29 cellular contexts compared by ENCODE assay signal in the genomic region with DNA sequence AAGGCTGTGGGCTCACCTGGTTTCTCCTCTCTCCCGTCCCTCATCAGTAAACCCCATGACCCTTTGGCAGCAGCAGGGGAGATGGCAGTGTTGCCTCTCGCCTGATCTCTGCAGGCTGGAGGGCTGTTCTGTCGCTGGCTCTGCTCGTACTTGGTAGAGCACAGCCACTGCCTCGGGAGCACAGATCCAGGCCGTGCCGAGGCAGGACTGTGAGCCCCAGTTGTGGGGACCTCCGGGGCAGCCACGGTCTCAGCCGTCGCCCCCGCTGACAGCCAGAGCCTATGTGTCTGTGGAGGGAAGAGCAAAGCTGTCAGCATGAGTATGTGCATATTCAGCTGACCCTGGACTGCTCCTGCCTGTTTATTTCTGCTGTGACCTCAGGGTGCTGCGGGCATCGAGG.
DNase-seq lines count a peak whose midpoint lies in the region; ATAC-seq and TF ChIP-seq lines count a peak whose summit lies in the region.
"Had no signal": no experiment of that assay in that cellular context is flagged by ENCODE, and none has a peak within 500 bp of the region (broad histone marks: within the 10 kb centered on the region; RNA-seq: fewer than 3 reads in every experiment).

No MANE protein-coding gene starts in this region.

- H3K9ac ChIP-seq in mesenchymal stem cell (ENCODE audit: low read length), result no peak overlapping the region

- no peak overlapping the region for H2BK15ac ChIP-seq in mesenchymal stem cell (ENCODE audit: low read depth, poor library complexity, severe bottlenecking)

- H3K4me1 ChIP-seq in mesenchymal stem cell (ENCODE audit: control insufficient read depth, insufficient read depth, low read depth, low read length), result peaks cover 2% of the 10 kb centered on the region
- peaks cover 0 to 48% (median 6%) of the 10 kb centered on the region in 4 donors for H3K4me1 ChIP-seq in tibial nerve
- H3K4me1 ChIP-seq: Caco-2, pancreas had no signal

- 85% methylated on average over 14 of the region's 14 CpGs for WGBS in mesenchymal stem cell
- WGBS in tibial nerve, 2 donors, result 62 to 70% methylated on average over 8 to 14 of the region's 14 CpGs

- ATAC-seq in activated CD4-positive, alpha-beta T cell treated with anti-CD3 and anti-CD28 coated beads for 36 hours, result no peak
- ATAC-seq in Right ventricle myocardium inferior (peak; percentile 55), HG02588 (IDR thresholded peaks at IDR 0.05; ENCODE audit: unreplicated experiment) (no peak)
- ATAC-seq: pancreas, T-cell had no signal

- TF ChIP-seq POLR2A in tibial nerve (IDR thresholded peaks at IDR 0.05), result no peak

- H3K4me3 ChIP-seq in mesenchymal stem cell (ENCODE audit: insufficient read depth in 1 of 2, low read depth in 1 of 2, low read length in 2 of 2), result no peak overlapping the region
- H3K4me3 ChIP-seq in tibial nerve, result no peak overlapping the region
- H3K4me3 ChIP-seq: esophagus muscularis mucosa, pancreas had no signal

- no peak overlapping the region for H4K8ac ChIP-seq in mesenchymal stem cell (ENCODE audit: low read length)

- H3K4me2 ChIP-seq in mesenchymal stem cell (ENCODE audit: low read length, poor library complexity, severe bottlenecking), result no peak overlapping the region

- H3K79me1 ChIP-seq in mesenchymal stem cell (replicated peaks; ENCODE audit: low read length, poor library complexity, severe bottlenecking), result no peaks in the 10 kb centered on the region

- H2BK5ac ChIP-seq in mesenchymal stem cell (ENCODE audit: low read depth, low read length, poor library complexity, severe bottlenecking), result no peak overlapping the region

- no peak overlapping the region for H3K4ac ChIP-seq in mesenchymal stem cell (ENCODE audit: low read depth in 1 of 2, low read length in 2 of 2)

- peak overlapping the region in 1 of 2 experiments; percentile 61 for H3K18ac ChIP-seq in mesenchymal stem cell (ENCODE audit: low read depth in 1 of 2, low read length in 2 of 2)

- no peaks in the 10 kb centered on the region for H3K9me3 ChIP-seq in mesenchymal stem cell (ENCODE audit: control insufficient read depth, low read length)
- no peaks in the 10 kb centered on the region for H3K9me3 ChIP-seq in tibial nerve
- H3K9me3 ChIP-seq: Caco-2, esophagus muscularis mucosa, pancreas had no signal

- H3K27ac Mint-ChIP-seq in activated CD4-positive, alpha-beta T cell treated with anti-CD3 and anti-CD28 coated beads for 36 hours, result peak overlapping the region; percentile 4
- no peak overlapping the region for H3K27ac Mint-ChIP-seq in type B pancreatic cell
- H3K27ac Mint-ChIP-seq: activated CD4-positive, alpha-beta T cell treated with anti-CD3 and anti-CD28 coated beads, Interleukin-2, amount 10 ng/mL, durations not matched to agents 24 days and 14 days; activated naive CD8-positive, alpha-beta T cell treated with anti-CD3 and anti-CD28 coated beads for 36 hours; dendritic cell treated with granulocyte-macrophage colony-stimulating factor and Interleukin-4, amounts not matched to agents 40 ng/mL and 50 ng/mL, for 4 days; T-cell had no signal

- H2BK120ac ChIP-seq in mesenchymal stem cell (ENCODE audit: low read depth, low read length), result no peak overlapping the region

- no peak overlapping the region for H2AFZ ChIP-seq in mesenchymal stem cell (ENCODE audit: low read depth, low read length)

- H2BK12ac ChIP-seq in mesenchymal stem cell (ENCODE audit: low read length in 2 of 2), result no peak overlapping the region

- H3K27ac ChIP-seq in mesenchymal stem cell (ENCODE audit: low read length, poor library complexity, severe bottlenecking) (no peak overlapping the region), tibial nerve (peak overlapping the region in 3 of 4 donors; percentile 26 to 84 (median 73))
- H3K27ac ChIP-seq: 22Rv1, C4-2B, esophagus muscularis mucosa, pancreas, WERI-Rb-1 had no signal

- intact Hi-C loops in activated CD4-positive, alpha-beta T cell treated with anti-CD3 and anti-CD28 coated beads for 36 hours (cut with DNase I, micrococcal nuclease), result no loop called here
- intact Hi-C loops in Right ventricle myocardium inferior (cut with DNase I), result loop anchor here (2.0 kb wide), 1 partner anchor 17 kb away; no protein-coding TSS in a partner anchor

- no peaks in the 10 kb centered on the region for H3K9me3 Mint-ChIP-seq in activated CD4-positive, alpha-beta T cell treated with anti-CD3 and anti-CD28 coated beads for 36 hours (ENCODE audit: low read depth)
- H3K9me3 Mint-ChIP-seq in type B pancreatic cell, result no peaks in the 10 kb centered on the region
- H3K9me3 Mint-ChIP-seq: activated CD4-positive, alpha-beta T cell treated with anti-CD3 and anti-CD28 coated beads, Interleukin-2, amount 10 ng/mL, durations not matched to agents 24 days and 14 days; activated naive CD8-positive, alpha-beta T cell treated with anti-CD3 and anti-CD28 coated beads for 36 hours; dendritic cell treated with granulocyte-macrophage colony-stimulating factor and Interleukin-4, amounts not matched to agents 40 ng/mL and 50 ng/mL, for 4 days; natural killer cell treated with Interleukin-12 subunit alpha and Interleukin-12 subunit beta and Interleukin-15 and Interleukin-18, amount 100 ng/mL, for 72 hours; T-cell had no signal

- TF ChIP-seq CTCF in tibial nerve (IDR thresholded peaks at IDR 0.05) (no peak), type B pancreatic cell (conservative IDR thresholded peaks at IDR 0.05) (no peak)

- no peak for TF ChIP-seq EP300 in tibial nerve (IDR thresholded peaks at IDR 0.05)

- POLR2A ChIA-PET in activated CD4-positive, alpha-beta T cell treated with anti-CD3 and anti-CD28 coated beads for 36 hours (lab: Charles Lee), result no interaction called here

- H3K23ac ChIP-seq in mesenchymal stem cell (ENCODE audit: low read length in 2 of 2), result no peak overlapping the region

- CTCF ChIA-PET in activated CD4-positive, alpha-beta T cell treated with anti-CD3 and anti-CD28 coated beads for 36 hours (lab: Charles Lee), result interaction anchor here (0.6 to 4.3 kb wide), 2 partner anchors 10 to 79 kb away, joined by 3 to 19 read pairs; no protein-coding TSS in a partner anchor

- H2AK5ac ChIP-seq in mesenchymal stem cell (ENCODE audit: low read length, severe bottlenecking), result no peak overlapping the region

- H3K36me3 ChIP-seq in mesenchymal stem cell (ENCODE audit: control insufficient read depth in 1 of 2, insufficient read depth in 2 of 2, low read depth in 1 of 2, low read length in 2 of 2) (no peaks in the 10 kb centered on the region), tibial nerve (no peaks in the 10 kb centered on the region)
- H3K36me3 ChIP-seq: esophagus muscularis mucosa, pancreas, WERI-Rb-1 had no signal

- DNase-seq in activated CD4-positive, alpha-beta T cell treated with anti-CD3 and anti-CD28 coated beads for 36 hours, result no peak
- DNase-seq in activated CD4-positive, alpha-beta T cell treated with anti-CD3 and anti-CD28 coated beads, Interleukin-2, amount 50 U/mL, for 4 hours, result no peak
- DNase-seq in Right ventricle myocardium inferior (ENCODE audit: missing footprints) (no peak), mesenchymal stem cell (no peak), tibial nerve (ENCODE audit: low spot score in 2 of 2) (no peak), DMS 273 treated with DMSO at 0.1 percent for 48 hours (lab: John Stamatoyannopoulos, UW) (no peak), type B pancreatic cell (ENCODE audit: extremely low spot score, unreplicated experiment) (no peak)
- DNase-seq: activated CD4-positive, alpha-beta T cell treated with anti-CD3 and anti-CD28 coated beads, Interleukin-2, amount 10 ng/mL, durations not matched to agents 24 days and 14 days; activated naive CD8-positive, alpha-beta T cell treated with anti-CD3 and anti-CD28 coated beads for 36 hours; aorta; Caco-2; central memory CD4-positive, alpha-beta T cell; foreskin fibroblast; HCEC 1CT; Kasumi-1; kidney glomerular epithelial cell; NCI-H510A treated with DMSO at 0.1 percent for 48 hours; pancreas; RPMI8226; stimulated activated CD8-positive, alpha-beta memory T cell treated with anti-CD3 and anti-CD28 coated beads, Interleukin-4, amount 100 ng/mL, for 48 hours; T-cell; trophoblast cell; WERI-Rb-1 had no signal

- H3K4me3 Mint-ChIP-seq in activated CD4-positive, alpha-beta T cell treated with anti-CD3 and anti-CD28 coated beads for 36 hours, result no peak overlapping the region
- H3K4me3 Mint-ChIP-seq in type B pancreatic cell, result no peak overlapping the region
- H3K4me3 Mint-ChIP-seq: activated CD4-positive, alpha-beta T cell treated with anti-CD3 and anti-CD28 coated beads, Interleukin-2, amount 10 ng/mL, durations not matched to agents 24 days and 14 days; activated naive CD8-positive, alpha-beta T cell treated with anti-CD3 and anti-CD28 coated beads for 36 hours; dendritic cell treated with granulocyte-macrophage colony-stimulating factor and Interleukin-4, amounts not matched to agents 40 ng/mL and 50 ng/mL, for 4 days; natural killer cell treated with Interleukin-12 subunit alpha and Interleukin-12 subunit beta and Interleukin-15 and Interleukin-18, amount 100 ng/mL, for 72 hours; T-cell had no signal

- H3K4me1 Mint-ChIP-seq in activated CD4-positive, alpha-beta T cell treated with anti-CD3 and anti-CD28 coated beads for 36 hours, result no peaks in the 10 kb centered on the region
- peaks cover 50% of the 10 kb centered on the region for H3K4me1 Mint-ChIP-seq in type B pancreatic cell (ENCODE audit: unreplicated experiment)
- H3K4me1 Mint-ChIP-seq: activated CD4-positive, alpha-beta T cell treated with anti-CD3 and anti-CD28 coated beads, Interleukin-2, amount 10 ng/mL, durations not matched to agents 24 days and 14 days; T-cell had no signal

- no peak overlapping the region for H3K14ac ChIP-seq in mesenchymal stem cell (ENCODE audit: low read length in 2 of 2)

- H3K27me3 Mint-ChIP-seq in activated CD4-positive, alpha-beta T cell treated with anti-CD3 and anti-CD28 coated beads for 36 hours, result peaks cover 20% of the 10 kb centered on the region
- H3K27me3 Mint-ChIP-seq in type B pancreatic cell, result peaks cover 50% of the 10 kb centered on the region
- H3K27me3 Mint-ChIP-seq: dendritic cell treated with granulocyte-macrophage colony-stimulating factor and Interleukin-4, amounts not matched to agents 40 ng/mL and 50 ng/mL, for 4 days had no signal

- peak overlapping the region; percentile 41 for H4K91ac ChIP-seq in mesenchymal stem cell (ENCODE audit: low read length)

- H3K36me3 Mint-ChIP-seq in activated CD4-positive, alpha-beta T cell treated with anti-CD3 and anti-CD28 coated beads for 36 hours (ENCODE audit: low read depth), result no peaks in the 10 kb centered on the region
- no peaks in the 10 kb centered on the region for H3K36me3 Mint-ChIP-seq in type B pancreatic cell
- H3K36me3 Mint-ChIP-seq: activated naive CD8-positive, alpha-beta T cell treated with anti-CD3 and anti-CD28 coated beads for 36 hours; natural killer cell treated with Interleukin-12 subunit alpha and Interleukin-12 subunit beta and Interleukin-15 and Interleukin-18, amount 100 ng/mL, for 72 hours; T-cell had no signal

- H3K27me3 ChIP-seq in mesenchymal stem cell (ENCODE audit: control insufficient read depth in 1 of 2, insufficient read depth in 1 of 2, low read length in 2 of 2), result peaks cover 0 to 5% of the 10 kb centered on the region in 2 experiments
- no peaks in the 10 kb centered on the region for H3K27me3 ChIP-seq in tibial nerve
